ENCODE assay signal across 1 cellular context in genomic region chr2:218395090-218395444, GRCh38.
A peak's percentile ranks its signal among the peaks of the same experiment; 100 is the strongest.
TF ChIP-seq lines count a peak whose summit lies in the region.

No MANE protein-coding gene starts in this region.

TF ChIP-seq in K562, 482 proteins besides CTCF, POLR2A, EP300 and RAD21:
- peak; percentile 81 for TF ChIP-seq RBM25 (IDR thresholded peaks at IDR 0.05; ENCODE audit: low read depth, low read length, severe bottlenecking)
- TF ChIP-seq ZBTB49 (CRISPR knock-in tag; IDR thresholded peaks at IDR 0.05; ENCODE audit: borderline replicate concordance) = no peak
- no peak for TF ChIP-seq ZNF354B (CRISPR knock-in tag; IDR thresholded peaks at IDR 0.05)
- TF ChIP-seq ZNF384 (IDR thresholded peaks at IDR 0.05; ENCODE audit: low read depth, low read length) = no peak
- TF ChIP-seq, protein P1, sequence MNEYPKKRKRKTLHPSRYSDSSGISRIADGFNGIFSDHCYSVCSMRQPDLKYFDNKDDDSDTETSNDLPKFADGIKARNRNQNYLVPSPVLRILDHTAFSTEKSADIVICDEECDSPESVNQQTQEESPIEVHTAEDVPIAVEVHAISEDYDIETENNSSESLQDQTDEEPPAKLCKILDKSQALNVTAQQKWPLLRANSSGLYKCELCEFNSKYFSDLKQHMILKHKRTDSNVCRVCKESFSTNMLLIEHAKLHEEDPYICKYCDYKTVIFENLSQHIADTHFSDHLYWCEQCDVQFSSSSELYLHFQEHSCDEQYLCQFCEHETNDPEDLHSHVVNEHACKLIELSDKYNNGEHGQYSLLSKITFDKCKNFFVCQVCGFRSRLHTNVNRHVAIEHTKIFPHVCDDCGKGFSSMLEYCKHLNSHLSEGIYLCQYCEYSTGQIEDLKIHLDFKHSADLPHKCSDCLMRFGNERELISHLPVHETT (CRISPR knock-in tag; conservative IDR thresholded peaks at IDR 0.05 in 1 of 2, IDR thresholded peaks at IDR 0.05 in 1 of 2) = no peak
- TF ChIP-seq ARHGAP35 (IDR thresholded peaks at IDR 0.05; ENCODE audit: partially characterized antibody) = no peak
- TF ChIP-seq BCOR (IDR thresholded peaks at IDR 0.05) = peak; percentile 88
